In the genomic region with DNA sequence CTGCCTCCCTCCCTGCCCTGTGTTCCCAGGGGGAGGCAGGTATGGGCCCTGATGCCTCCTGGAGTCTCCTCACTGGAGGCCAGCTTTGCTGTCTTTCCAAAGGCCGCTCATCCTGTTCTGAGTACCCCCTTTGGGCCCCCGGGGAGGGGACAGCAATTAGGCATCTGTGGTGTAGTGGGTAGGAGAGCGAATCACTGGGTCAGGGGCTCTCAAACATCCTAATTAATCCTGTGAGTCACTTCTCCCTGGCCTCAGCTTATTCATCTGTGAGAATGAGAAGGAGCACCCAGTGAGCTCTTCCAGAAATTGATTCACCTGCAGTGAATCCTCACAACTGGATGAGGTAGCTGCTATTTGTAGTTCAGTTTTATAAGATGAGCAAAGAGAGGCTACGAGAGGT, we compare ENCODE assay signal across 1 cellular context.
TF ChIP-seq lines count a peak whose summit lies in the region.

No MANE protein-coding gene starts in this region.

TF ChIP-seq in HEK293, 187 proteins besides CTCF, POLR2A, EP300 and RAD21 (continued from another document):
- TF ChIP-seq, protein P1, sequence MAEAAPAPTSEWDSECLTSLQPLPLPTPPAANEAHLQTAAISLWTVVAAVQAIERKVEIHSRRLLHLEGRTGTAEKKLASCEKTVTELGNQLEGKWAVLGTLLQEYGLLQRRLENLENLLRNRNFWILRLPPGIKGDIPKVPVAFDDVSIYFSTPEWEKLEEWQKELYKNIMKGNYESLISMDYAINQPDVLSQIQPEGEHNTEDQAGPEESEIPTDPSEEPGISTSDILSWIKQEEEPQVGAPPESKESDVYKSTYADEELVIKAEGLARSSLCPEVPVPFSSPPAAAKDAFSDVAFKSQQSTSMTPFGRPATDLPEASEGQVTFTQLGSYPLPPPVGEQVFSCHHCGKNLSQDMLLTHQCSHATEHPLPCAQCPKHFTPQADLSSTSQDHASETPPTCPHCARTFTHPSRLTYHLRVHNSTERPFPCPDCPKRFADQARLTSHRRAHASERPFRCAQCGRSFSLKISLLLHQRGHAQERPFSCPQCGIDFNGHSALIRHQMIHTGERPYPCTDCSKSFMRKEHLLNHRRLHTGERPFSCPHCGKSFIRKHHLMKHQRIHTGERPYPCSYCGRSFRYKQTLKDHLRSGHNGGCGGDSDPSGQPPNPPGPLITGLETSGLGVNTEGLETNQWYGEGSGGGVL (tag by site-specific recombination; IDR thresholded peaks at IDR 0.05) = peak; percentile 47; the same call in 1 of the 2 replicates
- TF ChIP-seq ZNF777 (tag by site-specific recombination; IDR thresholded peaks at IDR 0.05; ENCODE audit: borderline replicate concordance) = no peak
- no peak for TF ChIP-seq ZNF266 (tag by site-specific recombination; IDR thresholded peaks at IDR 0.05; ENCODE audit: low read depth)
- no peak for TF ChIP-seq ZNF624 (tag by site-specific recombination; IDR thresholded peaks at IDR 0.05)
- TF ChIP-seq KLF16 (tag by site-specific recombination; IDR thresholded peaks at IDR 0.05) = no peak
- no peak for TF ChIP-seq MEIS1 (CRISPR knock-in tag; IDR thresholded peaks at IDR 0.05; ENCODE audit: borderline replicate concordance)
- TF ChIP-seq, protein P2, sequence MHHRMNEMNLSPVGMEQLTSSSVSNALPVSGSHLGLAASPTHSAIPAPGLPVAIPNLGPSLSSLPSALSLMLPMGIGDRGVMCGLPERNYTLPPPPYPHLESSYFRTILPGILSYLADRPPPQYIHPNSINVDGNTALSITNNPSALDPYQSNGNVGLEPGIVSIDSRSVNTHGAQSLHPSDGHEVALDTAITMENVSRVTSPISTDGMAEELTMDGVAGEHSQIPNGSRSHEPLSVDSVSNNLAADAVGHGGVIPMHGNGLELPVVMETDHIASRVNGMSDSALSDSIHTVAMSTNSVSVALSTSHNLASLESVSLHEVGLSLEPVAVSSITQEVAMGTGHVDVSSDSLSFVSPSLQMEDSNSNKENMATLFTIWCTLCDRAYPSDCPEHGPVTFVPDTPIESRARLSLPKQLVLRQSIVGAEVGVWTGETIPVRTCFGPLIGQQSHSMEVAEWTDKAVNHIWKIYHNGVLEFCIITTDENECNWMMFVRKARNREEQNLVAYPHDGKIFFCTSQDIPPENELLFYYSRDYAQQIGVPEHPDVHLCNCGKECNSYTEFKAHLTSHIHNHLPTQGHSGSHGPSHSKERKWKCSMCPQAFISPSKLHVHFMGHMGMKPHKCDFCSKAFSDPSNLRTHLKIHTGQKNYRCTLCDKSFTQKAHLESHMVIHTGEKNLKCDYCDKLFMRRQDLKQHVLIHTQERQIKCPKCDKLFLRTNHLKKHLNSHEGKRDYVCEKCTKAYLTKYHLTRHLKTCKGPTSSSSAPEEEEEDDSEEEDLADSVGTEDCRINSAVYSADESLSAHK (tag by site-specific recombination; IDR thresholded peaks at IDR 0.05) = no peak
- TF ChIP-seq SP7 (tag by site-specific recombination; IDR thresholded peaks at IDR 0.05) = peak; percentile 66; the same call in 1 of the 2 replicates
- TF ChIP-seq ZNF37A (tag by site-specific recombination; IDR thresholded peaks at IDR 0.05) = no peak
- TF ChIP-seq ZSCAN23 (tag by site-specific recombination; IDR thresholded peaks at IDR 0.05) = no peak
- TF ChIP-seq GLIS1 (tag by site-specific recombination; IDR thresholded peaks at IDR 0.05) = peak; percentile 96
- no peak for TF ChIP-seq ZNF473 (tag by site-specific recombination; IDR thresholded peaks at IDR 0.05)
- 0 out of 2 replicates have a peak, but pooled peaks have one; percentile 9 for TF ChIP-seq ZNF366 (tag by site-specific recombination; conservative IDR thresholded peaks at IDR 0.05)
- no peak for TF ChIP-seq ZNF311 (tag by site-specific recombination; IDR thresholded peaks at IDR 0.05; ENCODE audit: borderline replicate concordance)
- TF ChIP-seq ZIC2 (tag by site-specific recombination; IDR thresholded peaks at IDR 0.05) = peak; percentile 24; the same call in 1 of the 2 replicates
- no peak for TF ChIP-seq BCL11A (tag by site-specific recombination; IDR thresholded peaks at IDR 0.05; ENCODE audit: low read depth)
- no peak for TF ChIP-seq ZNF792 (tag by site-specific recombination; IDR thresholded peaks at IDR 0.05)
- TF ChIP-seq ZFP41 (tag by site-specific recombination; IDR thresholded peaks at IDR 0.05; ENCODE audit: borderline replicate concordance) = no peak
- TF ChIP-seq ZNF184 (tag by site-specific recombination; IDR thresholded peaks at IDR 0.05) = no peak
- no peak for TF ChIP-seq ZNF394 (tag by site-specific recombination; IDR thresholded peaks at IDR 0.05; ENCODE audit: borderline replicate concordance)
- TF ChIP-seq, protein P3, sequence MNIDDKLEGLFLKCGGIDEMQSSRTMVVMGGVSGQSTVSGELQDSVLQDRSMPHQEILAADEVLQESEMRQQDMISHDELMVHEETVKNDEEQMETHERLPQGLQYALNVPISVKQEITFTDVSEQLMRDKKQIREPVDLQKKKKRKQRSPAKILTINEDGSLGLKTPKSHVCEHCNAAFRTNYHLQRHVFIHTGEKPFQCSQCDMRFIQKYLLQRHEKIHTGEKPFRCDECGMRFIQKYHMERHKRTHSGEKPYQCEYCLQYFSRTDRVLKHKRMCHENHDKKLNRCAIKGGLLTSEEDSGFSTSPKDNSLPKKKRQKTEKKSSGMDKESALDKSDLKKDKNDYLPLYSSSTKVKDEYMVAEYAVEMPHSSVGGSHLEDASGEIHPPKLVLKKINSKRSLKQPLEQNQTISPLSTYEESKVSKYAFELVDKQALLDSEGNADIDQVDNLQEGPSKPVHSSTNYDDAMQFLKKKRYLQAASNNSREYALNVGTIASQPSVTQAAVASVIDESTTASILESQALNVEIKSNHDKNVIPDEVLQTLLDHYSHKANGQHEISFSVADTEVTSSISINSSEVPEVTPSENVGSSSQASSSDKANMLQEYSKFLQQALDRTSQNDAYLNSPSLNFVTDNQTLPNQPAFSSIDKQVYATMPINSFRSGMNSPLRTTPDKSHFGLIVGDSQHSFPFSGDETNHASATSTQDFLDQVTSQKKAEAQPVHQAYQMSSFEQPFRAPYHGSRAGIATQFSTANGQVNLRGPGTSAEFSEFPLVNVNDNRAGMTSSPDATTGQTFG (tag by site-specific recombination; IDR thresholded peaks at IDR 0.05; ENCODE audit: borderline replicate concordance) = no peak
